ENCODE assay signal across 26 cellular contexts in genomic region chr2:194822097-194822496, GRCh38.
"Had no signal": no experiment of that assay in that cellular context is flagged by ENCODE, and none has a peak within 500 bp of the region (broad histone marks: within the 10 kb centered on the region; RNA-seq: fewer than 3 reads in every experiment).

No MANE protein-coding gene starts in this region.

- H3K27ac ChIP-seq: colonic mucosa, gastroesophageal sphincter, hepatocyte, parathyroid adenoma, psoas muscle, right atrium auricular region, stomach, thyroid gland, upper lobe of left lung, vagina had no signal

- H3K4me1 ChIP-seq: colonic mucosa, gastroesophageal sphincter, parathyroid adenoma, psoas muscle, right atrium auricular region, stomach, thyroid gland, upper lobe of left lung, vagina had no signal

- H3K9ac ChIP-seq: parathyroid adenoma had no signal

- H3K79me2 ChIP-seq: hepatocyte, parathyroid adenoma had no signal

- H3K27me3 ChIP-seq: colonic mucosa, gastroesophageal sphincter, hepatocyte, right atrium auricular region, stomach, thyroid gland, upper lobe of left lung, vagina had no signal

- H3K4me3 ChIP-seq: colonic mucosa, gastroesophageal sphincter, hepatocyte, psoas muscle, right atrium auricular region, stomach, thyroid gland, upper lobe of left lung, vagina had no signal

- H3K36me3 ChIP-seq: colonic mucosa, gastroesophageal sphincter, right atrium auricular region, stomach, thyroid gland, upper lobe of left lung, vagina had no signal

- H3K4me2 ChIP-seq: hepatocyte had no signal

- ATAC-seq: activated CD4-positive, alpha-beta T cell treated with anti-CD3 and anti-CD28 coated beads for 36 hours; activated CD8-positive, alpha-beta memory T cell treated with anti-CD3 and anti-CD28 coated beads, Interleukin-2, amount 10 ng/mL, durations not matched to agents 7 days and 5 days; activated CD8-positive, alpha-beta T cell treated with anti-CD3 and anti-CD28 coated beads, Interleukin-2, amount 10 ng/mL, durations not matched to agents 7 days and 5 days; activated naive CD4-positive, alpha-beta T cell treated with anti-CD3 and anti-CD28 coated beads, Interleukin-2, amount 50 U/mL, for 72 hours; activated T-cell treated with anti-CD3 and anti-CD28 coated beads, Interleukin-2, amount 50 U/mL, for 72 hours; gastroesophageal sphincter; left cardiac atrium; naive thymus-derived CD8-positive, alpha-beta T cell; psoas muscle; stimulated activated naive B cell treated with anti-CD40 and anti-IgM and Interleukin-4, amounts not matched to agents 10 μg/mL and 1 μg/mL and 100 μg/mL, for 72 hours had no signal

- H2AFZ ChIP-seq: hepatocyte, parathyroid adenoma had no signal

- H3K9me3 ChIP-seq: colonic mucosa, gastroesophageal sphincter, psoas muscle, right atrium auricular region, stomach, thyroid gland, upper lobe of left lung, vagina had no signal

- DNase-seq: activated CD4-positive, alpha-beta T cell treated with anti-CD3 and anti-CD28 coated beads for 36 hours; activated CD4-positive, CD25-positive, alpha-beta regulatory T cell; activated CD8-positive, alpha-beta memory T cell treated with anti-CD3 and anti-CD28 coated beads, Interleukin-2, amount 10 ng/mL, durations not matched to agents 7 days and 5 days; activated CD8-positive, alpha-beta T cell treated with anti-CD3 and anti-CD28 coated beads, Interleukin-2, amount 10 ng/mL, durations not matched to agents 7 days and 5 days; activated naive CD4-positive, alpha-beta T cell; activated T-cell treated with anti-CD3 and anti-CD28 coated beads, Interleukin-2, amount 50 U/mL, for 72 hours; colonic mucosa; effector CD8-positive, alpha-beta T cell; erythroblast; islet precursor cell; left cardiac atrium; naive thymus-derived CD8-positive, alpha-beta T cell; occipital lobe; psoas muscle; stimulated activated CD4-positive, alpha-beta T cell treated with anti-CD3 and anti-CD28 coated beads, Interleukin-15, amount 100 ng/mL, for 24 hours; stimulated activated CD4-positive, alpha-beta T cell treated with anti-CD3 and anti-CD28 coated beads, Interleukin-2, amount 100 ng/mL, for 24 hours; stimulated activated naive B cell treated with anti-CD40 and anti-IgM and Interleukin-4, amounts not matched to agents 10 μg/mL and 1 μg/mL and 100 μg/mL, for 72 hours; stomach; thyroid gland had no signal
